Comparison of ENCODE assay signal across 18 cellular contexts in the genomic region with DNA sequence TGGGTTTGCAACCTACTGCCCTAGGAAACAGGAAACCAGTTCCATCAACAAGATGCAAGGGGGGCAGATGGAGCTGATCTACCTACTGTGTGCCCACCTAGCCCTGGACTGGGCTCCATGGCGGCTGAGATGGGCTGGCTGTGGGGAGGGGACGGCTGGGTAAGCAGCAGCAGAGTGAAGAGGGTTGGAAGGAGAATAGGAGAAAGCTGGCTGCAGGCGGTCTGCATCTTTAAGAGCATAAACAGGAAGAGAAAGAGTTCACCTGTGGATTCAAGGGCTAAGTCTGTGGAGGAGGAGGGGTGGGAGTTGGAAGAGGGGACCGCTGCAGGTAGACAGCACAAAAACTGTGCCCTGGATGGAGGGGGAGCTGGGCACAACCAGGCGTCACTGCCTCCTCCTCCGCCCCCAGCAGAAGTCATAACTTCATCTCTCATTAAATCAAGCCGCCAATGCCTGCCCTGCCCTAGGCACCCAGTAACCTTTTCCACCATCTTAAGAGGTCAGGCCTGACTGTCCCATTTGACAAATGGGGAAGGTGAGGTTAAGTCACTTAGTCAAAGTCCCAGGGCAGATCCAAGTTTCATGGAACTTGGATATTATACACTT. TPM values are rescaled to one million over a fixed set of nuclear protein-coding genes. Genes with fewer than 3 reads are reported as not detected.
DNase-seq lines count a peak whose midpoint lies in the region; ATAC-seq and TF ChIP-seq lines count a peak whose summit lies in the region.
"Had no signal": no experiment of that assay in that cellular context is flagged by ENCODE, and none has a peak within 500 bp of the region (broad histone marks: within the 10 kb centered on the region; RNA-seq: fewer than 3 reads in every experiment).

No MANE protein-coding gene starts in this region.

- H3K27me3 Mint-ChIP-seq in MCF 10A (ENCODE audit: insufficient read depth, unreplicated experiment) (no peaks in the 10 kb centered on the region), T-helper 17 cell (peaks cover 14% of the 10 kb centered on the region), type B pancreatic cell (no peaks in the 10 kb centered on the region)
- H3K27me3 Mint-ChIP-seq: CD4-positive, alpha-beta memory T cell had no signal

- TF ChIP-seq CTCF in breast epithelium (IDR thresholded peaks at IDR 0.05) (no peak), MCF 10A (IDR thresholded peaks at IDR 0.05; ENCODE audit: unreplicated experiment) (no peak), type B pancreatic cell (conservative IDR thresholded peaks at IDR 0.05) (no peak)

- H3K36me3 ChIP-seq in breast epithelium: no peaks in the 10 kb centered on the region

- no peaks in the 10 kb centered on the region for H3K27me3 ChIP-seq in breast epithelium

- H3K4me1 Mint-ChIP-seq in MCF 10A (ENCODE audit: insufficient read depth, unreplicated experiment) (peaks cover 11% of the 10 kb centered on the region), T-helper 17 cell (peaks cover 16% of the 10 kb centered on the region), type B pancreatic cell (ENCODE audit: unreplicated experiment) (peaks cover 21% of the 10 kb centered on the region)

- ATAC-seq in T-helper 17 cell: no peak
- ATAC-seq in left lobe of liver: no peak
- no peak for ATAC-seq in activated naive CD4-positive, alpha-beta T cell treated with anti-CD3 and anti-CD28 coated beads, Interleukin-2, amount 50 U/mL, for 72 hours

- no TSS peak for BruUV-seq in MCF 10A (replicated peaks; lab: Mats Ljungman, UMichigan)

- H3K4me1 ChIP-seq in breast epithelium: peaks cover 0 to 21% of the 10 kb centered on the region in 2 donors

- POLR2A ChIA-PET in MCF 10A (lab: Yijun Ruan, JAX): interaction anchor here (0.6 kb wide), 1 partner anchor 292 kb away, joined by 3 read pairs; no protein-coding TSS in a partner anchor

- H3K27ac Mint-ChIP-seq in MCF 10A (ENCODE audit: low read depth, unreplicated experiment) (no peak overlapping the region), T-helper 17 cell (peak overlapping the region; percentile 34), type B pancreatic cell (no peak overlapping the region)
- H3K27ac Mint-ChIP-seq in activated naive CD4-positive, alpha-beta T cell treated with anti-CD3 and anti-CD28 coated beads, Interleukin-2, amount 50 U/mL, for 72 hours: no peak overlapping the region

- DNase-seq in breast epithelium (ENCODE audit: low spot score in 2 of 2): no peak
- no peak for DNase-seq in MCF 10A (ENCODE audit: unreplicated experiment)
- DNase-seq in T-helper 17 cell: no peak
- peak; percentile 26 for DNase-seq in left lobe of liver (ENCODE audit: low spot score)
- no peak for DNase-seq in kidney glomerular epithelial cell (lab: John Stamatoyannopoulos, UW)
- DNase-seq in activated naive CD4-positive, alpha-beta T cell treated with anti-CD3 and anti-CD28 coated beads, Interleukin-2, amount 50 U/mL, for 72 hours (ENCODE audit: low spot score in 2 of 2): no peak
- DNase-seq in type B pancreatic cell (ENCODE audit: extremely low spot score, unreplicated experiment): no peak
- DNase-seq: ACHN; CD4-positive, alpha-beta memory T cell; DMS79; KG1; MM.1S; NCI-H1417; NCI-H2029; NCI-H2171 treated with DMSO at 0.1 percent for 48 hours; NCI-H510A treated with DMSO at 0.1 percent for 48 hours; Right ventricle myocardium superior had no signal

- H3K9me3 ChIP-seq in breast epithelium (no peaks in the 10 kb centered on the region), T-helper 17 cell (ENCODE audit: control insufficient read depth, low read length, poor library complexity, severe bottlenecking) (no peaks in the 10 kb centered on the region)

- H3K36me3 Mint-ChIP-seq in MCF 10A (ENCODE audit: insufficient read depth, unreplicated experiment) (no peaks in the 10 kb centered on the region), T-helper 17 cell (ENCODE audit: low read depth) (peaks cover 7% of the 10 kb centered on the region), type B pancreatic cell (no peaks in the 10 kb centered on the region)
- no peaks in the 10 kb centered on the region for H3K36me3 Mint-ChIP-seq in activated naive CD4-positive, alpha-beta T cell treated with anti-CD3 and anti-CD28 coated beads, Interleukin-2, amount 50 U/mL, for 72 hours
- H3K36me3 Mint-ChIP-seq: CD4-positive, alpha-beta memory T cell had no signal

- intact Hi-C loops in breast epithelium (cut with DNase I; ENCODE audit: low total_unique reads) (no loop called here), MCF 10A (cut with micrococcal nuclease) (no loop called here)

- CTCF ChIA-PET in MCF 10A (lab: Yijun Ruan, JAX): no interaction called here

- peak overlapping the region in 1 of 3 donors; percentile 7 for H3K4me3 ChIP-seq in breast epithelium

- H3K4me3 Mint-ChIP-seq in MCF 10A (ENCODE audit: unreplicated experiment) (no peak overlapping the region), T-helper 17 cell (no peak overlapping the region), type B pancreatic cell (no peak overlapping the region)
- H3K4me3 Mint-ChIP-seq: CD4-positive, alpha-beta memory T cell had no signal

- no peak for TF ChIP-seq POLR2A in breast epithelium (IDR thresholded peaks at IDR 0.05)

- no peaks in the 10 kb centered on the region for H3K9me3 Mint-ChIP-seq in MCF 10A (ENCODE audit: unreplicated experiment)
- no peaks in the 10 kb centered on the region for H3K9me3 Mint-ChIP-seq in activated naive CD4-positive, alpha-beta T cell treated with anti-CD3 and anti-CD28 coated beads, Interleukin-2, amount 50 U/mL, for 72 hours
- H3K9me3 Mint-ChIP-seq in type B pancreatic cell: no peaks in the 10 kb centered on the region

- H3K27ac ChIP-seq in breast epithelium: peak overlapping the region; percentile 45 to 72

RNA-seq across cellular contexts. Expression of a gene that starts 0.7 kb away (rescaled TPM):
- total RNA-seq in breast epithelium (1 to 10 TPM in 1 of 3 donors, under 1 TPM in 1, not detected in 1; 0.66 to 4.0 TPM), MCF 10A (2022) (not detected in 2 replicates), T-helper 17 cell (not detected), left lobe of liver (0.55 TPM), type B pancreatic cell (ENCODE audit: low replicate concordance) (1.2 and 8.7 TPM in 2 replicates)
- total RNA-seq in activated naive CD4-positive, alpha-beta T cell treated with anti-CD3 and anti-CD28 coated beads, Interleukin-2, amount 50 U/mL, for 72 hours: not detected
- total RNA-seq: CD4-positive, alpha-beta memory T cell; G401; Right ventricle myocardium superior had no signal

RNA-seq across cellular contexts. Expression of a gene that starts 32.0 kb away (rescaled TPM):
- total RNA-seq in breast epithelium (under 1 TPM in 1 of 3 donors, not detected in 2; 0.29 TPM), MCF 10A (2022) (not detected in 2 replicates), T-helper 17 cell (not detected), left lobe of liver (not detected), type B pancreatic cell (ENCODE audit: low replicate concordance) (1.0 and 1.2 TPM in 2 replicates)
- total RNA-seq in activated naive CD4-positive, alpha-beta T cell treated with anti-CD3 and anti-CD28 coated beads, Interleukin-2, amount 50 U/mL, for 72 hours: not detected
- total RNA-seq: CD4-positive, alpha-beta memory T cell; G401; Right ventricle myocardium superior had no signal
